ENCODE assay signal across 8 cellular contexts in the genomic region with DNA sequence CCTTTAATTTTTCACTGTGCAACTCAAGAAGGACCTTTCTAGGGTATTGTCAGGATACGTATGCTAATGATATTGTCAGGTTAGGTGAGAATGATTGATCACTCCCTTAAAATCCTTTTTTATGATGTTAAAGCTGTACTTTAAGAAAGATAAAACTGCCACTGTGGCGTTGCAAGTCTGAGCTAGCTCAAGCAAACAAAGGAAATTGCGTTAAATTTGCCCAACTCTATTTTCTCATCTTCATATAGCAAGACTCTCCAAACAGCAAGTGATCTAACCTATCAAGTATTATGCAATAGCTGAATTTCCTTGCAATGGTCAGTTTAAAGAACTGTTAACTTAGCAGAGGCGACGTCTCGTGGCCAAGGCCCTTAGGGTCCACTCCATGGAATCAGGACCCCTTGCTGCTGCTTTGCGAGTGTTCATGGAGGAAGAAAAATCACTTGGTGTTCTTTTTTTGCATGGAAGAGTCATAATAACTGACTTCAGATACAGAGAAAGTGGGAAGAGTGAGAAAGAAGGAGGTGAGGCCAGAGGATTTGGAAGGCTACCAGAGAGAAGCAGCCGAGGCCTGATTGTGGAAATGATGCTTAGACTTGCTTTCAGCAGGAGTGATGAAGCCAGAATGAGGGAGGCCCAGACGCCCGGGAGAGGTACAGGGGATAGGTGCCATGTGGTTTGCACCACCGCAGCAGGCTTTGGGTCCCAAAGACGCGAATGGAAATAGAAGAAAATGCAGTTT. TPM values are rescaled to one million over a fixed set of nuclear protein-coding genes. Genes with fewer than 3 reads are reported as not detected.
DNase-seq lines count a peak whose midpoint lies in the region; TF ChIP-seq lines count a peak whose summit lies in the region.
"Had no signal": no experiment of that assay in that cellular context is flagged by ENCODE, and none has a peak within 500 bp of the region (broad histone marks: within the 10 kb centered on the region; RNA-seq: fewer than 3 reads in every experiment).

No MANE protein-coding gene starts in this region.

- in situ Hi-C loops in transverse colon (cut with MboI; ENCODE audit: low pct_ligation_motif_present in 1 of 4, low pct_unique_long_range_greater_than_20kb in 1 of 4, low sequenced_read_pairs in 3 of 4) = no loop called here

- H3K36me3 ChIP-seq in GM06990 (ENCODE audit: control insufficient read depth, insufficient read depth, low read length) = no peaks in the 10 kb centered on the region; the same call in 1 of the 2 replicates
- H3K36me3 ChIP-seq in HUES64 (ENCODE audit: insufficient read depth, low read length) = no peaks in the 10 kb centered on the region
- no peaks in the 10 kb centered on the region for H3K36me3 ChIP-seq in adipocyte (ENCODE audit: control insufficient read depth, insufficient read depth, low read length, severe bottlenecking)
- H3K36me3 ChIP-seq in transverse colon = no peaks in the 10 kb centered on the region

- H3K4me3 ChIP-seq in GM06990 (replicated peaks; ENCODE audit: low read depth, low read length) (peak overlapping the region; percentile 70), HUES64 (ENCODE audit: low read length) (peak overlapping the region; percentile 69; the same call in 1 of the 2 replicates), adipocyte (ENCODE audit: low read length) (peak overlapping the region; percentile 95), transverse colon (no peak overlapping the region)

- WGBS in HUES64 = 75% methylated on average over 13 of the region's 13 CpGs
- 73% methylated on average over 10 to 13 of the region's 13 CpGs for WGBS in transverse colon (ENCODE audit: low coverage in 1 of 2), 2 donors

- H3K27me3 ChIP-seq in GM06990 (replicated peaks; ENCODE audit: control insufficient read depth, insufficient read depth, low read length) (no peaks in the 10 kb centered on the region), HUES64 (ENCODE audit: insufficient read depth, low read length) (peaks cover 17% of the 10 kb centered on the region), adipocyte (replicated peaks; ENCODE audit: control insufficient read depth, insufficient read depth, low read length) (no peaks in the 10 kb centered on the region), transverse colon (no peaks in the 10 kb centered on the region)

- no peak for TF ChIP-seq EP300 in transverse colon (IDR thresholded peaks at IDR 0.05; ENCODE audit: low read depth)

- peaks cover 23% of the 10 kb centered on the region for H3K4me1 Mint-ChIP-seq in nephron

- H3K4me1 ChIP-seq in HUES64 (ENCODE audit: insufficient read depth, low read length) (peaks cover 24% of the 10 kb centered on the region), adipocyte (ENCODE audit: control insufficient read depth, insufficient read depth, low read length) (peaks cover 38% of the 10 kb centered on the region), transverse colon (peaks cover 0 to 38% (median 13%) of the 10 kb centered on the region in 4 donors)

- peak overlapping the region; percentile 78 to 94 (median 90) for H3K4me3 Mint-ChIP-seq in nephron

- H3K27ac ChIP-seq in HUES64 (ENCODE audit: low read depth, low read length) = no peak overlapping the region
- no peak overlapping the region for H3K27ac ChIP-seq in transverse colon

- H3K9me3 Mint-ChIP-seq in nephron = no peaks in the 10 kb centered on the region

- DNase-seq in GM06990 (ENCODE audit: extremely low read depth, insufficient read length) (no peak), adipocyte (ENCODE audit: low read depth) (peak; percentile 11), transverse colon (no peak), germinal center (ENCODE audit: low spot score) (no peak), NCI-H1694 (lab: John Stamatoyannopoulos, UW) (no peak)
- DNase-seq: NCI-H1105 treated with DMSO at 0.1 percent for 48 hours had no signal

- H3K36me3 Mint-ChIP-seq in nephron (ENCODE audit: low read depth) = no peaks in the 10 kb centered on the region

- H3K9me3 ChIP-seq in HUES64 (ENCODE audit: insufficient read depth, low read depth, low read length) (no peaks in the 10 kb centered on the region), adipocyte (ENCODE audit: control insufficient read depth, low read length) (no peaks in the 10 kb centered on the region), transverse colon (no peaks in the 10 kb centered on the region)

- no peak for TF ChIP-seq POLR2A in transverse colon (IDR thresholded peaks at IDR 0.05)

- H3K27ac Mint-ChIP-seq in nephron = peak overlapping the region; percentile 67 to 92 (median 80)

- TF ChIP-seq CTCF in GM06990 (IDR thresholded peaks at IDR 0.05; ENCODE audit: insufficient read depth, low read length, poor library complexity, severe bottlenecking) (peak; percentile 16), nephron (IDR thresholded peaks at IDR 0.05; ENCODE audit: unreplicated experiment in 3 of 3) (no peak), transverse colon (IDR thresholded peaks at IDR 0.05) (no peak)

- intact Hi-C loops in transverse colon (cut with DNase I; ENCODE audit: low total_unique reads) = loop anchor here (10.0 kb wide), 1 partner anchor 135 kb away; no protein-coding TSS in a partner anchor

- H3K9ac ChIP-seq in HUES64 (ENCODE audit: low read depth, low read length) (no peak overlapping the region), adipocyte (ENCODE audit: low read length) (no peak overlapping the region)

- H3K27me3 Mint-ChIP-seq in nephron (ENCODE audit: low read depth) = peaks cover 2% of the 10 kb centered on the region

RNA-seq across cellular contexts. Expression of a gene that starts 2.5 kb away (rescaled TPM):
- polyA plus RNA-seq in HUES64 (2013, experiment 1 of 2) = 6.5 TPM
- 8.4 TPM for polyA plus RNA-seq in HUES64 (2013, experiment 2 of 2)
- 10 to 100 TPM; 18.7 to 28.9 (median 25.0) TPM for total RNA-seq in transverse colon

Comparison
In these comparisons a context has a peak if more than half of its experiments do, and no peak if none do; other contexts are left out.
1. H3K4me3 ChIP-seq: peak in GM06990 (single experiment), HUES64 (single experiment) and adipocyte (single experiment); none in transverse colon (0 of 4).